13 cellular contexts compared by ENCODE assay signal in genomic region chr15:66835558-66835878, GRCh38.
DNase-seq lines count a peak whose midpoint lies in the region; ATAC-seq, FAIRE-seq and TF ChIP-seq lines count a peak whose summit lies in the region.
"Had no signal": no experiment of that assay in that cellular context is flagged by ENCODE, and none has a peak within 500 bp of the region (broad histone marks: within the 10 kb centered on the region; RNA-seq: fewer than 3 reads in every experiment).

No MANE protein-coding gene starts in this region.

- POLR2A ChIA-PET in activated B cell treated with CpG ODN at 0.5 μM for 24 hours (lab: Charles Lee), result no interaction called here
- POLR2A ChIA-PET in CD8-positive, alpha-beta memory T cell (lab: Charles Lee), result no interaction called here

- peaks cover 2% of the 10 kb centered on the region for H3K4me1 ChIP-seq in right cardiac atrium (ENCODE audit: control insufficient read depth, insufficient read depth, low read length)
- no peaks in the 10 kb centered on the region for H3K4me1 ChIP-seq in CD8-positive, alpha-beta memory T cell (ENCODE audit: insufficient read depth, low read length)

- TF ChIP-seq CTCF in activated B cell treated with CpG ODN at 0.5 μM for 24 hours (IDR thresholded peaks at IDR 0.05) (no peak), WERI-Rb-1 (IDR thresholded peaks at IDR 0.05; ENCODE audit: low read depth, low read length) (no peak)

- no peaks in the 10 kb centered on the region for H3K36me3 Mint-ChIP-seq in IgD-negative memory B cell
- no peaks in the 10 kb centered on the region for H3K36me3 Mint-ChIP-seq in activated B cell treated with CpG ODN at 0.5 μM for 24 hours (ENCODE audit: low read depth)
- no peaks in the 10 kb centered on the region for H3K36me3 Mint-ChIP-seq in CD8-positive, alpha-beta memory T cell
- H3K36me3 Mint-ChIP-seq: CD8-positive, alpha-beta T cell had no signal

- H3K27ac Mint-ChIP-seq in IgD-negative memory B cell (peak overlapping the region in 2 of 3 donors; percentile 14 to 88), activated B cell treated with CpG ODN at 0.5 μM for 24 hours (no peak overlapping the region)
- no peak overlapping the region for H3K27ac Mint-ChIP-seq in CD8-positive, alpha-beta memory T cell
- H3K27ac Mint-ChIP-seq: CD8-positive, alpha-beta T cell; T-helper 1 cell treated with Interleukin-12 subunit alpha and Interleukin-12 subunit beta and Interleukin-4 antibody, amounts not matched to agents 30 μg/mL and 1 μg/mL, for 36 hours had no signal

- no peaks in the 10 kb centered on the region for H3K36me3 ChIP-seq in CD8-positive, alpha-beta memory T cell (ENCODE audit: insufficient read depth, low read length)
- no peaks in the 10 kb centered on the region for H3K36me3 ChIP-seq in WERI-Rb-1

- no peak for DNase-seq in activated B cell treated with CpG ODN at 0.5 μM for 24 hours
- DNase-seq in right cardiac atrium, result peak in 1 of 3 donors; percentile 74
- peak; percentile 47 for DNase-seq in sciatic nerve (ENCODE audit: low spot score)
- DNase-seq in urothelium cell line (ENCODE audit: low spot score), result no peak
- no peak for DNase-seq in CD8-positive, alpha-beta memory T cell
- no peak for DNase-seq in WERI-Rb-1
- DNase-seq: activated CD8-positive, alpha-beta memory T cell treated with anti-CD3 and anti-CD28 coated beads for 24 hours; CD8-positive, alpha-beta T cell; NCI-H774 had no signal

- H3K9me3 Mint-ChIP-seq in IgD-negative memory B cell (peaks cover 0 to 5% (median 0%) of the 10 kb centered on the region in 3 donors), activated B cell treated with CpG ODN at 0.5 μM for 24 hours (no peaks in the 10 kb centered on the region)
- H3K9me3 Mint-ChIP-seq in CD8-positive, alpha-beta memory T cell, result no peaks in the 10 kb centered on the region
- H3K9me3 Mint-ChIP-seq: CD8-positive, alpha-beta T cell; T-helper 1 cell treated with Interleukin-12 subunit alpha and Interleukin-12 subunit beta and Interleukin-4 antibody, amounts not matched to agents 30 μg/mL and 1 μg/mL, for 36 hours had no signal

- H3K4me3 Mint-ChIP-seq in IgD-negative memory B cell, result peak overlapping the region in 1 of 4 donors; percentile 41
- no peak overlapping the region for H3K4me3 Mint-ChIP-seq in activated B cell treated with CpG ODN at 0.5 μM for 24 hours
- no peak overlapping the region for H3K4me3 Mint-ChIP-seq in CD8-positive, alpha-beta memory T cell
- H3K4me3 Mint-ChIP-seq: CD8-positive, alpha-beta T cell; T-helper 1 cell treated with Interleukin-12 subunit alpha and Interleukin-12 subunit beta and Interleukin-4 antibody, amounts not matched to agents 30 μg/mL and 1 μg/mL, for 36 hours had no signal

- H3K4me1 Mint-ChIP-seq in IgD-negative memory B cell, result peaks cover 18 to 34% (median 25%) of the 10 kb centered on the region in 3 donors
- H3K4me1 Mint-ChIP-seq in activated B cell treated with CpG ODN at 0.5 μM for 24 hours, result peaks cover 51% of the 10 kb centered on the region
- H3K4me1 Mint-ChIP-seq in CD8-positive, alpha-beta memory T cell, result no peaks in the 10 kb centered on the region

- intact Hi-C loops in activated B cell treated with CpG ODN at 0.5 μM for 24 hours (cut with micrococcal nuclease) (no loop called here), right cardiac atrium (cut with DNase I) (no loop called here), sciatic nerve (cut with DNase I) (no loop called here)

- H3K27me3 Mint-ChIP-seq in IgD-negative memory B cell, result no peaks in the 10 kb centered on the region
- no peaks in the 10 kb centered on the region for H3K27me3 Mint-ChIP-seq in activated B cell treated with CpG ODN at 0.5 μM for 24 hours
- peaks cover 2 to 9% of the 10 kb centered on the region in 2 donors for H3K27me3 Mint-ChIP-seq in CD8-positive, alpha-beta memory T cell

- WGBS in right cardiac atrium, result 57% methylated on average over 1 of the region's 1 CpG

- H3K4me3 ChIP-seq in right cardiac atrium (ENCODE audit: low read length), result no peak overlapping the region
- no peak overlapping the region for H3K4me3 ChIP-seq in CD8-positive, alpha-beta memory T cell (ENCODE audit: low read length)
- H3K4me3 ChIP-seq in WERI-Rb-1 (ENCODE audit: low read depth, low read length), result no peak overlapping the region
- H3K4me3 ChIP-seq: skin epidermis had no signal

- no peaks in the 10 kb centered on the region for H3K9me3 ChIP-seq in right cardiac atrium (ENCODE audit: control insufficient read depth, low read length)
- H3K9me3 ChIP-seq in CD8-positive, alpha-beta memory T cell (ENCODE audit: low read length), result no peaks in the 10 kb centered on the region
- H3K9me3 ChIP-seq in WERI-Rb-1 (ENCODE audit: severe bottlenecking), result no peaks in the 10 kb centered on the region

- H3K27ac ChIP-seq in right cardiac atrium (ENCODE audit: low read length), result peak overlapping the region; percentile 39
- H3K27ac ChIP-seq in CD8-positive, alpha-beta memory T cell (ENCODE audit: low read depth, low read length), result no peak overlapping the region
- H3K27ac ChIP-seq in WERI-Rb-1, result no peak overlapping the region

- no peak for FAIRE-seq in urothelium cell line (lab: Jason Lieb, UNC)

- CTCF ChIA-PET in activated B cell treated with CpG ODN at 0.5 μM for 24 hours (lab: Charles Lee), result no interaction called here
- CTCF ChIA-PET in CD8-positive, alpha-beta memory T cell (lab: Charles Lee), result interaction anchor here (1.2 to 2.4 kb wide), 3 partner anchors 12 to 16 kb away, joined by 5 to 10 read pairs (median 5); no protein-coding TSS in a partner anchor

- H3K27me3 ChIP-seq in right cardiac atrium (ENCODE audit: control insufficient read depth, insufficient read depth) (no peaks in the 10 kb centered on the region), WERI-Rb-1 (ENCODE audit: insufficient read depth, low read depth, severe bottlenecking) (no peaks in the 10 kb centered on the region)
- no peaks in the 10 kb centered on the region for H3K27me3 ChIP-seq in CD8-positive, alpha-beta memory T cell (ENCODE audit: insufficient read depth, low read length, poor library complexity, severe bottlenecking)

- ATAC-seq in activated B cell treated with CpG ODN at 0.5 μM for 24 hours (ENCODE audit: low read depth) (peak; percentile 17), right cardiac atrium (peak; percentile 38 to 72), sciatic nerve (peak; percentile 49), HG03520 (IDR thresholded peaks at IDR 0.05; ENCODE audit: unreplicated experiment) (no peak)
- ATAC-seq: CD8-positive, alpha-beta T cell had no signal

Comparison
In these comparisons a context has a peak if more than half of its experiments do, and no peak if none do; other contexts are left out.
1. H3K27ac Mint-ChIP-seq: peak in IgD-negative memory B cell (2 of 3); none in activated B cell treated with CpG ODN at 0.5 μM for 24 hours (single experiment) and CD8-positive, alpha-beta memory T cell (0 of 8).